15 cellular contexts compared by ENCODE assay signal in genomic region chr2:225865468-225865867, GRCh38.
"Had no signal": no experiment of that assay in that cellular context is flagged by ENCODE, and none has a peak within 500 bp of the region (broad histone marks: within the 10 kb centered on the region; RNA-seq: fewer than 3 reads in every experiment).

No MANE protein-coding gene starts in this region.

- H3K4me2 ChIP-seq: neural progenitor cell had no signal

- H2AFZ ChIP-seq: neural progenitor cell had no signal

- H3K27me3 ChIP-seq: colonic mucosa, esophagus muscularis mucosa, neural progenitor cell, spleen, testis, upper lobe of right lung had no signal

- ATAC-seq: sciatic nerve; stimulated activated naive CD8-positive, alpha-beta T cell treated with anti-CD3 and anti-CD28 coated beads, Interleukin-15, amount 100 ng/mL, for 72 hours; upper lobe of right lung had no signal

- DNase-seq: activated CD4-positive, CD25-positive, alpha-beta regulatory T cell treated with anti-CD3 and anti-CD28 coated beads, Interleukin-2, amount 50 U/mL, for 72 hours; activated naive CD4-positive, alpha-beta T cell treated with Interleukin-2 at 50 U/mL for 16 hours; colonic mucosa; islet precursor cell; naive B cell; spleen; stimulated activated naive CD8-positive, alpha-beta T cell treated with anti-CD3 and anti-CD28 coated beads, Interleukin-15, amount 100 ng/mL, for 72 hours; T-helper 1 cell; T1000; testis; upper lobe of right lung had no signal

- H3K36me3 ChIP-seq: colonic mucosa, esophagus muscularis mucosa, neural progenitor cell, spleen, upper lobe of right lung had no signal

- H3K4me3 ChIP-seq: colonic mucosa, esophagus muscularis mucosa, lung, neural progenitor cell, spleen, testis, upper lobe of right lung had no signal

- H3K4me1 ChIP-seq: colonic mucosa, neural progenitor cell, spleen, testis, upper lobe of right lung had no signal

- H3K9me3 ChIP-seq: colonic mucosa, esophagus muscularis mucosa, spleen, testis, upper lobe of right lung had no signal

- H3K27ac ChIP-seq: colonic mucosa, neural progenitor cell, spleen, testis, upper lobe of right lung had no signal

- H3K9ac ChIP-seq: neural progenitor cell had no signal
